Comparison of ENCODE assay signal across 1 cellular context in the genomic region with DNA sequence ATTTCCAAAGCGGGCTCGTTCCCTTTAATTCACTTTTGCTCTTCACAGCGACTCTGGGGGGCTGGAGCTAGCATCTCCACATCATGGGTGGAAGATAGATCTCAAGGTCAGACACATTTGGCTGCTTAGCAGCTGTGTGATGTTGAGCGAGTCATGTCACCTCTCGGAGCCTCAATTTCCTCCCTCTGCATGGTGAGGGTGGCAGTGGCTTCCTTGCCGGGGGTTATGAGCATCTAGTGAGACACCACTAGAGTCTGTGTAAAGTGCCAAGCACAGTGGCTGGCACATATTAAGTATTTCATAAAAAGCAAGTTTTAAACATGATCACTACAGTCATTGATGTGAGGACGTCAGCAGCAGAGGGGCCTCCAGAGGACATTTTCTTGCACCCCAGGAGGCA.
TF ChIP-seq lines count a peak whose summit lies in the region.

No MANE protein-coding gene starts in this region.

TF ChIP-seq in SK-N-SH treated with all-trans-retinoic acid at 6 μM for 48 hours, 23 proteins besides CTCF, POLR2A, EP300 and RAD21 (continued from another document):
- TF ChIP-seq PPARA (CRISPR knock-in tag; IDR thresholded peaks at IDR 0.05; ENCODE audit: borderline replicate concordance) (no peak), ARNTL (CRISPR knock-in tag; IDR thresholded peaks at IDR 0.05; ENCODE audit: borderline replicate concordance, low read depth) (no peak), ZNF565 (CRISPR knock-in tag; conservative IDR thresholded peaks at IDR 0.05; ENCODE audit: low read depth) (no peak)
